17 cellular contexts compared by ENCODE assay signal in genomic region chr14:36055681-36056225, GRCh38.
DNase-seq lines count a peak whose midpoint lies in the region; ATAC-seq and TF ChIP-seq lines count a peak whose summit lies in the region.
"Had no signal": no experiment of that assay in that cellular context is flagged by ENCODE, and none has a peak within 500 bp of the region (broad histone marks: within the 10 kb centered on the region; RNA-seq: fewer than 3 reads in every experiment).

No MANE protein-coding gene starts in this region.

- H3K36me3 ChIP-seq in SJSA1 (no peaks in the 10 kb centered on the region), esophagus muscularis mucosa (no peaks in the 10 kb centered on the region)
- H3K36me3 ChIP-seq: BE2C, HAP-1 had no signal

- DNase-seq in EH (ENCODE audit: low read depth) (peak; percentile 20), SJSA1 (ENCODE audit: low read depth in 1 of 2, low spot score in 2 of 2) (peak; percentile 49 to 65), esophagus muscularis mucosa (ENCODE audit: extremely low spot score) (peak; percentile 60), sciatic nerve (ENCODE audit: low spot score) (no peak), HCEC 1CT (no peak), mucosa of gallbladder (ENCODE audit: low spot score) (no peak), GM20000 (ENCODE audit: low spot score) (no peak), dedifferentiated amniotic fluid mesenchymal stem cell (ENCODE audit: extremely low spot score) (no peak)
- DNase-seq: BE2C; CD4-positive, alpha-beta memory T cell; DMS79; GF-D8; HFFc6 had no signal

- H3K4me3 ChIP-seq in SJSA1 (no peak overlapping the region), esophagus muscularis mucosa (no peak overlapping the region)
- H3K4me3 ChIP-seq: A549, HAP-1 had no signal

- 71% methylated on average over 3 of the region's 3 CpGs for WGBS in esophagus muscularis mucosa

- TF ChIP-seq POLR2A in esophagus muscularis mucosa (IDR thresholded peaks at IDR 0.05; ENCODE audit: low read depth) = no peak

- H3K4me1 ChIP-seq in SJSA1 (replicated peaks) (peaks cover 59% of the 10 kb centered on the region), esophagus muscularis mucosa (no peaks in the 10 kb centered on the region)
- H3K4me1 ChIP-seq: HAP-1 had no signal

- H3K9me3 ChIP-seq in SJSA1 (replicated peaks) (no peaks in the 10 kb centered on the region), esophagus muscularis mucosa (no peaks in the 10 kb centered on the region)
- H3K9me3 ChIP-seq: A549, BE2C, HAP-1 had no signal

- intact Hi-C loops in esophagus muscularis mucosa (cut with DNase I) (no loop called here), sciatic nerve (cut with DNase I) (no loop called here)

- TF ChIP-seq CTCF in esophagus muscularis mucosa (IDR thresholded peaks at IDR 0.05) (no peak), GM20000 (IDR thresholded peaks at IDR 0.05; ENCODE audit: extremely low read depth, missing control alignments) (no peak)

- H3K27ac ChIP-seq in SJSA1 (peak overlapping the region; percentile 73), esophagus muscularis mucosa (replicated peaks in 1 of 4) (no peak overlapping the region)
- H3K27ac ChIP-seq: A549, C4-2B, HL-60 had no signal

- H3K27me3 ChIP-seq in SJSA1 (replicated peaks) (no peaks in the 10 kb centered on the region), esophagus muscularis mucosa (no peaks in the 10 kb centered on the region)

- ATAC-seq in sciatic nerve = peak; percentile 62
- ATAC-seq: A549 had no signal

- no peak for TF ChIP-seq EP300 in esophagus muscularis mucosa (IDR thresholded peaks at IDR 0.05)

Comparison
In these comparisons a context has a peak if more than half of its experiments do, and no peak if none do; other contexts are left out.
1. DNase-seq: peak in EH (single experiment), SJSA1 (2 of 2) and esophagus muscularis mucosa (single experiment); none in sciatic nerve (single experiment), HCEC 1CT (single experiment), mucosa of gallbladder (single experiment), GM20000 (single experiment) and dedifferentiated amniotic fluid mesenchymal stem cell (single experiment).